ENCODE assay signal across 8 cellular contexts in the genomic region with DNA sequence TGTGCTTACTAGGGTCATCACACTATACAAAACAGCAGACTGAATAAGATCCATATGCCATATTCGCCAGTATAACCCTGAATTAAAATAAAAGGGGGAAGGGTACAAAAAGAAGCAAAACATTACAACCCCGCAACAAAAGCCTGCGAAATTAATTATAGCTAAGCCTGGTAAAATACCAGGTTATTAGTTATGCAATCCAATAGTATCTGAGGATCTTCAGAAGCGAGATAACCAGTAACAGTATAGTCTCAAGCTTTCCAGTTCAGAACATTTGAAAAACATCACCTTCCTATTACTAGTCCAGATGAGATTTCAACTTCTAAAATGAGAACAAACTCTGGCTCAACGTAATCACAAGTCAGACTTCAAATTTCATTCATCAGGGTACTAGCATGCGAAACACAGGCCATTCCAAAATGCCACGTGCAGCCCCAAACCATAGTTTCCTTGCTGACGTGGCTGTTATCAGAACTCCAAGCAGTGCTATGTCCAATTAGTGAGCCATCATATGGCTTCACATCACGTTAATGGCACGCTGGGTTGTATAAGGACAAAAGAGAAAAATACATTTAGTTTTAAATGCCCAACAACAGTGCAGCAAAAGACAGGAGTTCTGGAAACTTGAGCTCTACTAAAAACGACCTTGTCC. TPM values are rescaled to one million over a fixed set of nuclear protein-coding genes. Genes with fewer than 3 reads are reported as not detected.
DNase-seq lines count a peak whose midpoint lies in the region; ATAC-seq and TF ChIP-seq lines count a peak whose summit lies in the region.

No MANE protein-coding gene starts in this region.

- peak; percentile 33 for DNase-seq in DND-41
- DNase-seq in adipocyte (ENCODE audit: low read depth) = peak; percentile 84
- DNase-seq in kidney epithelial cell (ENCODE audit: low read depth) = no peak
- DNase-seq in thoracic aorta (ENCODE audit: low spot score) = no peak
- DNase-seq in nucleus accumbens (lab: John Stamatoyannopoulos, UW) = no peak

- H3K27me3 ChIP-seq in DND-41 (ENCODE audit: insufficient read depth, low read length, poor library complexity) (no peaks in the 10 kb centered on the region), KMS-11 (ENCODE audit: insufficient read depth, low read depth) (no peaks in the 10 kb centered on the region), adipocyte (replicated peaks; ENCODE audit: control insufficient read depth, insufficient read depth, low read length) (no peaks in the 10 kb centered on the region), kidney epithelial cell (ENCODE audit: control insufficient read depth, insufficient read depth, low read length) (no peaks in the 10 kb centered on the region), thoracic aorta (replicated peaks; ENCODE audit: insufficient read depth) (no peaks in the 10 kb centered on the region)

- peaks cover 5% of the 10 kb centered on the region; the same call in 1 of the 2 replicates for H4K20me1 ChIP-seq in DND-41 (ENCODE audit: insufficient read depth, low read length)
- no peaks in the 10 kb centered on the region for H4K20me1 ChIP-seq in KMS-11 (ENCODE audit: insufficient read depth)

- H3K9ac ChIP-seq in DND-41 (ENCODE audit: low read depth, low read length) (peak overlapping the region; percentile 86), KMS-11 (peak overlapping the region; percentile 94), adipocyte (ENCODE audit: low read length) (peak overlapping the region; percentile 99)

- H3K79me2 ChIP-seq in DND-41 (ENCODE audit: insufficient read depth, low read length) (peaks cover 52% of the 10 kb centered on the region), KMS-11 (ENCODE audit: insufficient read depth, low read depth) (peaks cover 61% of the 10 kb centered on the region)

- ATAC-seq in DND-41 (ENCODE audit: insufficient read depth, low read depth) (no peak), thoracic aorta (ENCODE audit: insufficient number of reproducible peaks, low FRiP score, low read depth) (no peak), HG03045 (IDR thresholded peaks at IDR 0.05; ENCODE audit: unreplicated experiment) (no peak), GM21367 (IDR thresholded peaks at IDR 0.05; ENCODE audit: unreplicated experiment) (no peak)

- no peak for TF ChIP-seq CTCF in DND-41 (IDR thresholded peaks at IDR 0.05; ENCODE audit: borderline replicate concordance, extremely low read depth, low read length, poor library complexity, severe bottlenecking)
- no peak for TF ChIP-seq CTCF in KMS-11 (conservative IDR thresholded peaks at IDR 0.05; ENCODE audit: low read depth, low read length)
- TF ChIP-seq CTCF in kidney epithelial cell (IDR thresholded peaks at IDR 0.05; ENCODE audit: insufficient read depth, low read length, poor library complexity, severe bottlenecking) = no peak
- no peak for TF ChIP-seq CTCF in thoracic aorta (IDR thresholded peaks at IDR 0.05)

- H2AFZ ChIP-seq in DND-41 (ENCODE audit: low read depth, low read length) (peak overlapping the region; percentile 98; the same call in 1 of the 2 replicates), KMS-11 (ENCODE audit: low read depth) (no peak overlapping the region; the same call in 1 of the 2 replicates)

- H3K4me3 ChIP-seq in DND-41 (ENCODE audit: low read depth in 1 of 2, low read length in 2 of 2) (peak overlapping the region; percentile 93 to 95; a peak in 3 of 4 replicates), KMS-11 (IDR thresholded peaks at IDR 0.05; ENCODE audit: insufficient read depth, low read depth, low read length) (peak overlapping the region; percentile 95), adipocyte (ENCODE audit: low read length) (peak overlapping the region; percentile 96), kidney epithelial cell (ENCODE audit: low read depth, low read length) (peak overlapping the region; percentile 89), thoracic aorta (peak overlapping the region; percentile 99)

- H3K27ac ChIP-seq in DND-41 (ENCODE audit: low read length) = peak overlapping the region; percentile 89
- H3K27ac ChIP-seq in KMS-11 = peak overlapping the region; percentile 75
- peak overlapping the region in 1 of 2 donors; percentile 83 for H3K27ac ChIP-seq in thoracic aorta

- H3K9me3 ChIP-seq in DND-41 (ENCODE audit: insufficient read depth, low read length, severe bottlenecking) (no peaks in the 10 kb centered on the region), adipocyte (ENCODE audit: control insufficient read depth, low read length) (no peaks in the 10 kb centered on the region), thoracic aorta (no peaks in the 10 kb centered on the region)

- peak overlapping the region; percentile 67 for H3K4me2 ChIP-seq in DND-41 (ENCODE audit: insufficient read depth, low read length)
- H3K4me2 ChIP-seq in KMS-11 = peak overlapping the region; percentile 92

- H3K4me1 ChIP-seq in DND-41 (ENCODE audit: insufficient read depth, low read length) (peaks cover 36% of the 10 kb centered on the region), KMS-11 (ENCODE audit: low read depth, poor library complexity, severe bottlenecking) (peaks cover 45% of the 10 kb centered on the region), adipocyte (ENCODE audit: control insufficient read depth, insufficient read depth, low read length) (peaks cover 47% of the 10 kb centered on the region), thoracic aorta (ENCODE audit: control insufficient read depth in 1 of 2, low read depth in 2 of 2) (peaks cover 22 to 51% of the 10 kb centered on the region in 2 donors)

- H3K36me3 ChIP-seq in DND-41 (ENCODE audit: insufficient read depth, low read length) (peaks cover 45% of the 10 kb centered on the region), KMS-11 (ENCODE audit: insufficient read depth) (peaks cover 14% of the 10 kb centered on the region; the same call in 1 of the 2 replicates), adipocyte (ENCODE audit: control insufficient read depth, insufficient read depth, low read length, severe bottlenecking) (peaks cover 38% of the 10 kb centered on the region), kidney epithelial cell (ENCODE audit: control insufficient read depth, insufficient read depth, low read length) (no peaks in the 10 kb centered on the region), thoracic aorta (no peaks in the 10 kb centered on the region)

RNA-seq across cellular contexts. Expression of gene SSR3, which starts 1.1 kb away (rescaled TPM):
- total RNA-seq in kidney epithelial cell = 216 and 217 TPM in 2 replicates
- 100 to 1,000 TPM in 1 of 2 donors, 10 to 100 TPM in 1; 94.0 to 107 TPM for total RNA-seq in thoracic aorta

Comparison
In these comparisons a context has a peak if more than half of its experiments do, and no peak if none do; other contexts are left out.
1. DNase-seq: peak in DND-41 (single experiment) and adipocyte (single experiment); none in kidney epithelial cell (single experiment), thoracic aorta (single experiment) and nucleus accumbens (0 of 56).
2. Peak in every context shown above with its lines, with median percentiles within 50 percentile points of each other: H3K4me3 ChIP-seq and H3K9ac ChIP-seq.